In the genomic region with DNA sequence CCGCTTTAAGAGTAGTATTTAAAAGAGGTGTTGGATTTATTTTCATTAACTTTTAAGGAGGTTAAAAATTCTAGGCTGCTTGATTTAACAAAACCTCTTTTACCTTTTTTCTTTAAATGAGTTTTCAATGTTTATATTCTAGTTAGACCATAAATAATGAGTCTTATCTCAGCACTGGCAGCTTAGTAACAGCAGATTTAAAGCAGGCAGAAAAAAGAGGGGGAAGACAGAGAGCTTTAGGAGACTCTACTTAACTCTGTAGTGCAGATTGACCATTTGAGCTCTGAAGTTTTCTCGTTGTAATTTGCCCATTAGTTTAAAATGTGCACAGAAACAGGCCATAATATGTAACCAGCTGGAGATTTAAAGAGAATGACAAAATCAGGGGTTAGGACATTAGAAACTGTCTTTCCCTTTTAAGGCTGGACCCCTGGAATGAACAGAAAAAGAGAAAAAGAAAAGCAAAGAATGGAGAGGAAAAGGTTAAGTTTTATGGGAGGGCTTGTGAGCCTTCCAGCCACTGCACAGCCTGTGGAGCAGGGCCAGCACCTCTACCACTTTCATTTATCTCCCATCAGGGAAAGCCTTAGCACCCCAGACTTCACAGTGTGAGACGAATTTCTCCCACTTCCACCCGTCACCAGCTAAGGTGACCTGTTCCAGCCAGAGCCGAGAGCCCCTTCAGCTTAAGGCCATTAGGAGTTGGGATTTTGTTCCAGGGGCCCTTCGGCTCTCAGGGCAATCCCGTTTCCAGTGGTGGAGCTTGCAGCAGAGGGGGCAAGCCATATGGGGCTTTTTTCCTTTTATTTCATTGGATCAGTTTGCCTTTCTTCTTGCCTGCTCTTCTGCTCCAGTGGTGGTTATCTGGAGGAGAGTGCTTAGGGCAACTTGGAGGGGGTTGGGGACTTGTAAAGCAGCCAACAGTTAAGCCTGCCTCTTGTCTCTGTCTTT, we compare ENCODE assay signal across 12 cellular contexts. TPM values are rescaled to one million over a fixed set of nuclear protein-coding genes. Genes with fewer than 3 reads are reported as not detected.
DNase-seq lines count a peak whose midpoint lies in the region; ATAC-seq and TF ChIP-seq lines count a peak whose summit lies in the region.
"Had no signal": no experiment of that assay in that cellular context is flagged by ENCODE, and none has a peak within 500 bp of the region (broad histone marks: within the 10 kb centered on the region; RNA-seq: fewer than 3 reads in every experiment).

No MANE protein-coding gene starts in this region.

- peaks cover 8% of the 10 kb centered on the region for H3K27me3 Mint-ChIP-seq in T-helper 17 cell
- H3K27me3 Mint-ChIP-seq in nephron (ENCODE audit: low read depth) = no peaks in the 10 kb centered on the region
- peaks cover 4% of the 10 kb centered on the region for H3K27me3 Mint-ChIP-seq in type B pancreatic cell
- H3K27me3 Mint-ChIP-seq: stimulated activated memory B cell treated with anti-CD40 and anti-IgM and Interleukin-4, amounts not matched to agents 10 μg/mL and 1 μg/mL and 100 μg/mL, for 72 hours had no signal

- WGBS in esophagus squamous epithelium, 2 donors = 41 to 46% methylated on average over 6 to 7 of the region's 7 CpGs

- H3K36me3 ChIP-seq in esophagus squamous epithelium = no peaks in the 10 kb centered on the region
- H3K36me3 ChIP-seq: adrenal gland had no signal

- peaks cover 9% of the 10 kb centered on the region for H3K9me3 Mint-ChIP-seq in nephron
- peaks cover 6% of the 10 kb centered on the region for H3K9me3 Mint-ChIP-seq in type B pancreatic cell
- H3K9me3 Mint-ChIP-seq: natural killer cell treated with Interleukin-12 subunit alpha and Interleukin-12 subunit beta and Interleukin-15 and Interleukin-18, amount 100 ng/mL, for 72 hours; stimulated activated memory B cell treated with anti-CD40 and anti-IgM and Interleukin-4, amounts not matched to agents 10 μg/mL and 1 μg/mL and 100 μg/mL, for 72 hours had no signal

- peak overlapping the region; percentile 11 for H3K27ac Mint-ChIP-seq in T-helper 17 cell
- peak overlapping the region; percentile 91 to 98 (median 94) for H3K27ac Mint-ChIP-seq in nephron
- H3K27ac Mint-ChIP-seq in type B pancreatic cell = peak overlapping the region; percentile 2
- H3K27ac Mint-ChIP-seq: stimulated activated memory B cell treated with anti-CD40 and anti-IgM and Interleukin-4, amounts not matched to agents 10 μg/mL and 1 μg/mL and 100 μg/mL, for 72 hours had no signal

- H3K4me3 Mint-ChIP-seq in T-helper 17 cell (no peak overlapping the region), nephron (peak overlapping the region; percentile 52 to 77 (median 60)), type B pancreatic cell (peak overlapping the region; percentile 70)
- H3K4me3 Mint-ChIP-seq: natural killer cell treated with Interleukin-12 subunit alpha and Interleukin-12 subunit beta and Interleukin-15 and Interleukin-18, amount 100 ng/mL, for 72 hours; stimulated activated memory B cell treated with anti-CD40 and anti-IgM and Interleukin-4, amounts not matched to agents 10 μg/mL and 1 μg/mL and 100 μg/mL, for 72 hours had no signal

- intact Hi-C loops in esophagus squamous epithelium (cut with DNase I) = no loop called here

- no peaks in the 10 kb centered on the region for H3K27me3 ChIP-seq in esophagus squamous epithelium
- H3K27me3 ChIP-seq: adrenal gland had no signal

- DNase-seq in T-helper 17 cell (no peak), esophagus squamous epithelium (lab: John Stamatoyannopoulos, UW) (no peak), type B pancreatic cell (ENCODE audit: extremely low spot score, unreplicated experiment) (no peak), DMS53 treated with DMSO at 0.1 percent for 48 hours (lab: John Stamatoyannopoulos, UW; ENCODE audit: unreplicated experiment) (no peak)
- DNase-seq: stimulated activated CD4-positive, alpha-beta T cell treated with anti-CD3 and anti-CD28 coated beads, Interleukin-2, amount 100 ng/mL, for 24 hours had no signal

- peak overlapping the region in 3 of 4 donors; percentile 10 to 40 (median 15) for H3K4me3 ChIP-seq in esophagus squamous epithelium

- ATAC-seq in T-helper 17 cell = no peak
- no peak for ATAC-seq in HG03469 (IDR thresholded peaks at IDR 0.05; ENCODE audit: unreplicated experiment)
- ATAC-seq in HG02840 (IDR thresholded peaks at IDR 0.05; ENCODE audit: low FRiP score, unreplicated experiment) = no peak
- ATAC-seq: natural killer cell treated with Interleukin-12 subunit alpha and Interleukin-12 subunit beta and Interleukin-15 and Interleukin-18, amount 100 ng/mL, for 72 hours; stimulated activated memory B cell treated with anti-CD40 and anti-IgM and Interleukin-4, amounts not matched to agents 10 μg/mL and 1 μg/mL and 100 μg/mL, for 72 hours had no signal

- H3K4me1 Mint-ChIP-seq in T-helper 17 cell = peaks cover 10% of the 10 kb centered on the region
- H3K4me1 Mint-ChIP-seq in nephron = peaks cover 65% of the 10 kb centered on the region
- H3K4me1 Mint-ChIP-seq in type B pancreatic cell (ENCODE audit: unreplicated experiment) = peaks cover 26% of the 10 kb centered on the region

- H3K36me3 Mint-ChIP-seq in T-helper 17 cell (ENCODE audit: low read depth) = peaks cover 3% of the 10 kb centered on the region
- H3K36me3 Mint-ChIP-seq in nephron (ENCODE audit: low read depth) = peaks cover 4% of the 10 kb centered on the region
- H3K36me3 Mint-ChIP-seq in type B pancreatic cell = no peaks in the 10 kb centered on the region
- H3K36me3 Mint-ChIP-seq: stimulated activated memory B cell treated with anti-CD40 and anti-IgM and Interleukin-4, amounts not matched to agents 10 μg/mL and 1 μg/mL and 100 μg/mL, for 72 hours had no signal

- H3K27ac ChIP-seq in esophagus squamous epithelium = no peak overlapping the region
- H3K27ac ChIP-seq: adrenal gland, epithelial cell of prostate had no signal

- H3K9me3 ChIP-seq in T-helper 17 cell (ENCODE audit: control insufficient read depth, low read length, poor library complexity, severe bottlenecking) = no peaks in the 10 kb centered on the region
- H3K9me3 ChIP-seq in esophagus squamous epithelium = no peaks in the 10 kb centered on the region
- H3K9me3 ChIP-seq: adrenal gland had no signal

- H3K4me1 ChIP-seq in esophagus squamous epithelium = peaks cover 0 to 20% (median 9%) of the 10 kb centered on the region in 3 donors

- TF ChIP-seq POLR2A in esophagus squamous epithelium (IDR thresholded peaks at IDR 0.05) = no peak

- no peak for TF ChIP-seq CTCF in esophagus squamous epithelium (IDR thresholded peaks at IDR 0.05)
- TF ChIP-seq CTCF in nephron (IDR thresholded peaks at IDR 0.05; ENCODE audit: unreplicated experiment in 3 of 3) = no peak
- TF ChIP-seq CTCF in type B pancreatic cell (conservative IDR thresholded peaks at IDR 0.05) = no peak

RNA-seq across cellular contexts. Expression of a gene that starts 8.1 kb away (rescaled TPM):
- total RNA-seq in T-helper 17 cell = 1 to 10 TPM in 1 of 2 donors, under 1 TPM in 1; 0.50 to 5.6 TPM
- total RNA-seq in esophagus squamous epithelium = under 1 TPM in 1 of 4 donors, not detected in 3; 0.35 TPM
- not detected in 2 replicates for total RNA-seq in type B pancreatic cell (ENCODE audit: low replicate concordance)
- total RNA-seq: adrenal gland had no signal

RNA-seq across cellular contexts. Expression of a gene that starts 19.7 kb away (rescaled TPM):
- total RNA-seq in T-helper 17 cell (under 1 TPM in 1 of 2 donors, not detected in 1; 0.52 TPM), esophagus squamous epithelium (1 to 10 TPM in 1 of 4 donors, under 1 TPM in 1, not detected in 2; 0.38 to 1.3 TPM), type B pancreatic cell (ENCODE audit: low replicate concordance) (not detected in 2 replicates)
- total RNA-seq: adrenal gland had no signal

Comparison
In these comparisons a context has a peak if more than half of its experiments do, and no peak if none do; other contexts are left out.
1. H3K27ac Mint-ChIP-seq: peak in every context shown above with its lines; median percentile 94 in nephron; 11 in T-helper 17 cell; 2 in type B pancreatic cell.